8 cellular contexts compared by ENCODE assay signal in the genomic region with DNA sequence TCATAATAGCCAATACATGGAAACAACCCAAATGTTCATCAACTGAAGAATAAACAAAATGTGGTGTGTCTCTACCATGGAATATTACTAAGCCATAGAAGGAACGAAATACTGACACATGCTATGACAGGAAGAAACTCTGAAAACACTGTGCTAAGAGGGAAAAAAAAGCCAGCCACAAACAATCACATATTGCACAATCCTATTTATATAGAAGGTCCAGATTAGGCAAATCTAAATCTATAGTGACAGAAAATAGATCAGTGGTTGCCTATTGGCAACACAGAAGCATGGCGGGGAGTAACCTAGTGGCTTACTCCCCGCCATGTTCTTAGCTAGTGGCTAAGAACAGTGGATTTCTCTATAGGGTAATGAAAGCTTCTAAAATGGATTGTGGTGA.
"Had no signal": no experiment of that assay in that cellular context is flagged by ENCODE, and none has a peak within 500 bp of the region (broad histone marks: within the 10 kb centered on the region; RNA-seq: fewer than 3 reads in every experiment).

No MANE protein-coding gene starts in this region.

- DNase-seq: GDM1, GF-D8 had no signal

- ATAC-seq: GM12878 had no signal

- H3K4me3 ChIP-seq: GM12878 had no signal

- FAIRE-seq: G401.6, GM12878, GM12891, GM12892, GM18507, GM19239 had no signal
